ENCODE assay signal across 8 cellular contexts in genomic region chr18:63366270-63366990, GRCh38. TPM values are rescaled to one million over a fixed set of nuclear protein-coding genes. Genes with fewer than 3 reads are reported as not detected.
DNase-seq lines count a peak whose midpoint lies in the region; ATAC-seq and TF ChIP-seq lines count a peak whose summit lies in the region.

No MANE protein-coding gene starts in this region.

- H3K9me2 ChIP-seq in neural cell (ENCODE audit: insufficient read depth, low read length): no peaks in the 10 kb centered on the region

- H3K4me1 Mint-ChIP-seq in activated T-helper 1 cell treated with anti-CD3 and anti-CD28 coated beads, Interleukin-12 subunit alpha, Interleukin-12 subunit beta, Interleukin-2, Interleukin-4 antibody, amounts not matched to agents 30 ng/mL and 10 ng/mL and 1 ng/mL, durations not matched to agents 14 hours and 24 hours and 36 hours (ENCODE audit: low read depth): peaks cover 51% of the 10 kb centered on the region
- H3K4me1 Mint-ChIP-seq in stimulated activated naive CD8-positive, alpha-beta T cell treated with anti-CD3 and anti-CD28 coated beads, Interleukin-15, Interleukin-2, amounts not matched to agents 100 ng/mL and 50 ng/mL, for 24 hours (ENCODE audit: low read depth): peaks cover 42% of the 10 kb centered on the region

- H3K36me3 ChIP-seq in OCI-LY3 (replicated peaks; ENCODE audit: low read depth, low read length) (peaks cover 31% of the 10 kb centered on the region), neural cell (ENCODE audit: insufficient read depth, low read length) (no peaks in the 10 kb centered on the region)

- peaks cover 16% of the 10 kb centered on the region for H3K9me3 ChIP-seq in OCI-LY3 (ENCODE audit: insufficient read depth, low read length)
- H3K9me3 ChIP-seq in neural cell (ENCODE audit: low read length): no peaks in the 10 kb centered on the region

- H3K9me3 Mint-ChIP-seq in activated T-helper 1 cell treated with anti-CD3 and anti-CD28 coated beads, Interleukin-12 subunit alpha, Interleukin-12 subunit beta, Interleukin-2, Interleukin-4 antibody, amounts not matched to agents 30 ng/mL and 10 ng/mL and 1 ng/mL, durations not matched to agents 14 hours and 24 hours and 36 hours: peaks cover 25% of the 10 kb centered on the region
- peaks cover 6% of the 10 kb centered on the region for H3K9me3 Mint-ChIP-seq in stimulated activated naive CD8-positive, alpha-beta T cell treated with anti-CD3 and anti-CD28 coated beads, Interleukin-15, Interleukin-2, amounts not matched to agents 100 ng/mL and 50 ng/mL, for 24 hours

- H2AFZ ChIP-seq in OCI-LY3 (ENCODE audit: low read depth, low read length) (peak overlapping the region; percentile 80), neural cell (ENCODE audit: low read depth, low read length) (peak overlapping the region; percentile 42)

- H3K79me2 ChIP-seq in OCI-LY3 (ENCODE audit: low read length): peaks cover 20% of the 10 kb centered on the region
- peaks cover 10% of the 10 kb centered on the region for H3K79me2 ChIP-seq in neural cell (replicated peaks; ENCODE audit: insufficient read depth, low read length)

- peaks cover 11% of the 10 kb centered on the region for H3K4me1 ChIP-seq in OCI-LY3 (ENCODE audit: low read length)

- H3F3A ChIP-seq in neural cell (ENCODE audit: insufficient read depth, low read length, poor library complexity, severe bottlenecking): no peaks in the 10 kb centered on the region

- peaks cover 36% of the 10 kb centered on the region for H3K36me3 Mint-ChIP-seq in activated T-helper 1 cell treated with anti-CD3 and anti-CD28 coated beads, Interleukin-12 subunit alpha, Interleukin-12 subunit beta, Interleukin-2, Interleukin-4 antibody, amounts not matched to agents 30 ng/mL and 10 ng/mL and 1 ng/mL, durations not matched to agents 14 hours and 24 hours and 36 hours (ENCODE audit: low read depth)
- peaks cover 21% of the 10 kb centered on the region for H3K36me3 Mint-ChIP-seq in stimulated activated naive CD8-positive, alpha-beta T cell treated with anti-CD3 and anti-CD28 coated beads, Interleukin-15, Interleukin-2, amounts not matched to agents 100 ng/mL and 50 ng/mL, for 24 hours (ENCODE audit: low read depth)

- H3K4me2 ChIP-seq in OCI-LY3 (ENCODE audit: low read length) (peak overlapping the region; percentile 88), neural cell (ENCODE audit: low read length) (peak overlapping the region; percentile 77)

- H3K27ac ChIP-seq in OCI-LY3 (ENCODE audit: low read length) (peak overlapping the region; percentile 19), neural cell (ENCODE audit: low read length) (no peak overlapping the region)

- TF ChIP-seq CTCF in AG04449 (IDR thresholded peaks at IDR 0.05; ENCODE audit: insufficient read depth, low read length, missing control alignments): no peak
- 0 out of 2 replicates have a peak, but pooled peaks have one; percentile 6 for TF ChIP-seq CTCF in OCI-LY3 (IDR thresholded peaks at IDR 0.05; ENCODE audit: low read depth, low read length)
- no peak for TF ChIP-seq CTCF in fibroblast of mammary gland (conservative IDR thresholded peaks at IDR 0.05; ENCODE audit: control insufficient read depth, insufficient read depth, low read depth, low read length)
- no peak for TF ChIP-seq CTCF in neural cell (IDR thresholded peaks at IDR 0.05; ENCODE audit: poor library complexity, severe bottlenecking)

- H4K20me1 ChIP-seq in OCI-LY3 (ENCODE audit: insufficient read depth, low read length) (peaks cover 4% of the 10 kb centered on the region; the same call in 1 of the 2 replicates), neural cell (ENCODE audit: insufficient read depth) (no peaks in the 10 kb centered on the region)

- CTCF ChIA-PET in AG04449 (lab: Yijun Ruan, JAX): interaction anchor here (0.8 to 2.0 kb wide), 5 partner anchors 26 to 153 kb away, joined by 3 to 14 read pairs (median 3); no protein-coding TSS in a partner anchor

- H3K9ac ChIP-seq in OCI-LY3 (ENCODE audit: low read length) (peak overlapping the region; percentile 78), neural cell (ENCODE audit: low read length) (peak overlapping the region; percentile 84)

- no peak for TF ChIP-seq EP300 in neural cell (conservative IDR thresholded peaks at IDR 0.05; ENCODE audit: poor library complexity, severe bottlenecking)

- DNase-seq in AG04449 (ENCODE audit: low read depth, low spot score) (no peak), fibroblast of mammary gland (ENCODE audit: low read depth) (peak; percentile 70)
- peak; percentile 64 for DNase-seq in activated T-helper 1 cell treated with anti-CD3 and anti-CD28 coated beads, Interleukin-12 subunit alpha, Interleukin-12 subunit beta, Interleukin-2, Interleukin-4 antibody, amounts not matched to agents 30 ng/mL and 10 ng/mL and 1 ng/mL, durations not matched to agents 14 hours and 24 hours and 36 hours (ENCODE audit: low spot score)

- H3K27me3 Mint-ChIP-seq in activated T-helper 1 cell treated with anti-CD3 and anti-CD28 coated beads, Interleukin-12 subunit alpha, Interleukin-12 subunit beta, Interleukin-2, Interleukin-4 antibody, amounts not matched to agents 30 ng/mL and 10 ng/mL and 1 ng/mL, durations not matched to agents 14 hours and 24 hours and 36 hours (ENCODE audit: insufficient read depth): no peaks in the 10 kb centered on the region
- no peaks in the 10 kb centered on the region for H3K27me3 Mint-ChIP-seq in stimulated activated naive CD8-positive, alpha-beta T cell treated with anti-CD3 and anti-CD28 coated beads, Interleukin-15, Interleukin-2, amounts not matched to agents 100 ng/mL and 50 ng/mL, for 24 hours

- POLR2A ChIA-PET in AG04449 (lab: Yijun Ruan, JAX): interaction anchor here (1.0 to 1.1 kb wide), 4 partner anchors 10 to 72 kb away, joined by 3 to 4 read pairs (median 3); no protein-coding TSS in a partner anchor

- intact Hi-C loops in activated T-helper 1 cell treated with anti-CD3 and anti-CD28 coated beads, Interleukin-12 subunit alpha, Interleukin-12 subunit beta, Interleukin-2, Interleukin-4 antibody, amounts not matched to agents 30 ng/mL and 10 ng/mL and 1 ng/mL, durations not matched to agents 14 hours and 24 hours and 36 hours (cut with micrococcal nuclease): loop anchor here (1.0 to 10.0 kb wide), 8 partner anchors 44 to 1179 kb away; partner anchors contain the start of genes HMSD, PHLPP1, PIGN and RELCH

- peak overlapping the region; percentile 83 for H3K27ac Mint-ChIP-seq in activated T-helper 1 cell treated with anti-CD3 and anti-CD28 coated beads, Interleukin-12 subunit alpha, Interleukin-12 subunit beta, Interleukin-2, Interleukin-4 antibody, amounts not matched to agents 30 ng/mL and 10 ng/mL and 1 ng/mL, durations not matched to agents 14 hours and 24 hours and 36 hours
- H3K27ac Mint-ChIP-seq in stimulated activated naive CD8-positive, alpha-beta T cell treated with anti-CD3 and anti-CD28 coated beads, Interleukin-15, Interleukin-2, amounts not matched to agents 100 ng/mL and 50 ng/mL, for 24 hours: peak overlapping the region; percentile 94

- ATAC-seq in GM18861 (IDR thresholded peaks at IDR 0.05; ENCODE audit: unreplicated experiment): peak; percentile 15
- peak; percentile 25 for ATAC-seq in HG03103 (IDR thresholded peaks at IDR 0.05; ENCODE audit: low read depth, unreplicated experiment)

- H3K4me3 ChIP-seq in AG04449 (ENCODE audit: low read depth, low read length): peak overlapping the region; percentile 81
- peak overlapping the region; percentile 81 for H3K4me3 ChIP-seq in OCI-LY3 (ENCODE audit: low read length)
- H3K4me3 ChIP-seq in fibroblast of mammary gland (ENCODE audit: control insufficient read depth, low read depth, low read length): peak overlapping the region; percentile 86
- peak overlapping the region; percentile 93 for H3K4me3 ChIP-seq in neural cell (ENCODE audit: low read length)

- TF ChIP-seq RAD21 in neural cell (conservative IDR thresholded peaks at IDR 0.05): no peak

- peak overlapping the region; percentile 93 for H3K4me3 Mint-ChIP-seq in activated T-helper 1 cell treated with anti-CD3 and anti-CD28 coated beads, Interleukin-12 subunit alpha, Interleukin-12 subunit beta, Interleukin-2, Interleukin-4 antibody, amounts not matched to agents 30 ng/mL and 10 ng/mL and 1 ng/mL, durations not matched to agents 14 hours and 24 hours and 36 hours
- peak overlapping the region; percentile 98 for H3K4me3 Mint-ChIP-seq in stimulated activated naive CD8-positive, alpha-beta T cell treated with anti-CD3 and anti-CD28 coated beads, Interleukin-15, Interleukin-2, amounts not matched to agents 100 ng/mL and 50 ng/mL, for 24 hours

- H3K27me3 ChIP-seq in OCI-LY3 (ENCODE audit: low read depth, low read length): no peaks in the 10 kb centered on the region
- no peaks in the 10 kb centered on the region for H3K27me3 ChIP-seq in neural cell (ENCODE audit: insufficient read depth, low read depth, low read length)

TF ChIP-seq in neural cell, 6 proteins besides CTCF, POLR2A, EP300 and RAD21 (continues in another document):
- TF ChIP-seq POLR2AphosphoS5 (IDR thresholded peaks at IDR 0.05): no peak

RNA-seq across cellular contexts. Expression of gene KDSR, which starts 0.6 kb away (rescaled TPM):
- total RNA-seq in activated T-helper 1 cell treated with anti-CD3 and anti-CD28 coated beads, Interleukin-12 subunit alpha, Interleukin-12 subunit beta, Interleukin-2, Interleukin-4 antibody, amounts not matched to agents 30 ng/mL and 10 ng/mL and 1 ng/mL, durations not matched to agents 14 hours and 24 hours and 36 hours: 72.2 and 83.5 TPM in 2 replicates
- polyA plus RNA-seq in neural cell: 13.6 and 14.7 TPM in 2 replicates
- 9.3 and 14.9 TPM in 2 replicates for polyA minus RNA-seq in neural cell

RNA-seq across cellular contexts. Expression of gene BCL2, which starts 46.9 kb away (rescaled TPM):
- 95.9 and 97.1 TPM in 2 replicates for total RNA-seq in activated T-helper 1 cell treated with anti-CD3 and anti-CD28 coated beads, Interleukin-12 subunit alpha, Interleukin-12 subunit beta, Interleukin-2, Interleukin-4 antibody, amounts not matched to agents 30 ng/mL and 10 ng/mL and 1 ng/mL, durations not matched to agents 14 hours and 24 hours and 36 hours
- polyA plus RNA-seq in neural cell: 2.9 and 3.4 TPM in 2 replicates
- 10.5 and 11.3 TPM in 2 replicates for polyA minus RNA-seq in neural cell

RNA-seq across cellular contexts. Expression of gene VPS4B, which starts 55.8 kb away (rescaled TPM):
- total RNA-seq in activated T-helper 1 cell treated with anti-CD3 and anti-CD28 coated beads, Interleukin-12 subunit alpha, Interleukin-12 subunit beta, Interleukin-2, Interleukin-4 antibody, amounts not matched to agents 30 ng/mL and 10 ng/mL and 1 ng/mL, durations not matched to agents 14 hours and 24 hours and 36 hours: 58.6 and 60.7 TPM in 2 replicates
- polyA plus RNA-seq in neural cell: 25.6 and 30.5 TPM in 2 replicates
- polyA minus RNA-seq in neural cell: 54.5 and 58.5 TPM in 2 replicates
